In genomic region chr6:41071923-41072835, GRCh38 we compare ENCODE assay signal across 8 cellular contexts. TPM values are rescaled to one million over a fixed set of nuclear protein-coding genes. Genes with fewer than 3 reads are reported as not detected.
DNase-seq lines count a peak whose midpoint lies in the region; ATAC-seq, FAIRE-seq and TF ChIP-seq lines count a peak whose summit lies in the region.

TSS of gene OARD1 (minus strand) at chr6:41072356. CDS start at chr6:41071634, 722 bp downstream.

- TF ChIP-seq CTCF in Loucy (conservative IDR thresholded peaks at IDR 0.05; ENCODE audit: low read length): no peak
- TF ChIP-seq CTCF in fibroblast of pulmonary artery (IDR thresholded peaks at IDR 0.05; ENCODE audit: low read length, missing control alignments): no peak

- H3F3A ChIP-seq in Loucy (ENCODE audit: low read depth): peaks cover 13% of the 10 kb centered on the region

- H3K4me2 ChIP-seq in Loucy (ENCODE audit: low read depth, low read length, poor library complexity, severe bottlenecking): peak within 1 kb of the TSS; percentile 100

- H3K4me1 ChIP-seq in Loucy (ENCODE audit: insufficient read depth, low read length, poor library complexity, severe bottlenecking): peaks cover 69% of the 10 kb centered on the region

- H3K4me3 ChIP-seq in Loucy (ENCODE audit: low read length, poor library complexity, severe bottlenecking) (peak within 1 kb of the TSS; percentile 94), fibroblast of pulmonary artery (replicated peaks; ENCODE audit: low read depth, low read length) (peak within 1 kb of the TSS; percentile 82)

- H3K79me2 ChIP-seq in Loucy (ENCODE audit: insufficient read depth, low read length): peaks cover 62% of the 10 kb centered on the region

- peak; percentile 100 for DNase-seq in EL
- DNase-seq in H54 (ENCODE audit: insufficient read length, low spot score): peak; percentile 79
- peak; percentile 99 for DNase-seq in activated T-helper 9 cell treated with anti-CD3 and anti-CD28 coated beads, Interleukin-2, amount 50 U/mL, for 16 hours (ENCODE audit: low read depth)
- peak; percentile 100 for DNase-seq in fibroblast of pulmonary artery (ENCODE audit: low read depth)
- peak; percentile 100 for DNase-seq in natural killer cell treated with Interleukin-12 subunit alpha and Interleukin-12 subunit beta and Interleukin-15 and Interleukin-18, amount 100 ng/mL, for 72 hours (ENCODE audit: low spot score)

- peaks cover 37% of the 10 kb centered on the region for H4K20me1 ChIP-seq in Loucy (ENCODE audit: insufficient read depth, low read length, poor library complexity, severe bottlenecking)

- peak within 1 kb of the TSS; percentile 54 for H2AFZ ChIP-seq in Loucy (ENCODE audit: low read length)

- peaks cover 5% of the 10 kb centered on the region for H3K27me3 ChIP-seq in Loucy (ENCODE audit: insufficient read depth, low read length, poor library complexity, severe bottlenecking)

- no peaks in the 10 kb centered on the region for H3K36me3 ChIP-seq in Loucy (ENCODE audit: insufficient read depth, low read length)

- TF ChIP-seq POLR2A in H54 (IDR thresholded peaks at IDR 0.05; ENCODE audit: low read depth, low read length) (peak; percentile 23; the same call in 1 of the 2 replicates), Raji (IDR thresholded peaks at IDR 0.05; ENCODE audit: insufficient read depth, low read depth, low read length) (peak; percentile 82)

- no peaks in the 10 kb centered on the region for H3K27me3 Mint-ChIP-seq in natural killer cell treated with Interleukin-12 subunit alpha and Interleukin-12 subunit beta and Interleukin-15 and Interleukin-18, amount 100 ng/mL, for 72 hours
- no peaks in the 10 kb centered on the region for H3K27me3 Mint-ChIP-seq in stimulated activated naive CD8-positive, alpha-beta T cell treated with anti-CD3 and anti-CD28 coated beads, Interleukin-15, Interleukin-2, amounts not matched to agents 100 ng/mL and 50 ng/mL, for 24 hours

- H3K36me3 Mint-ChIP-seq in natural killer cell treated with Interleukin-12 subunit alpha and Interleukin-12 subunit beta and Interleukin-15 and Interleukin-18, amount 100 ng/mL, for 72 hours: peaks cover 23% of the 10 kb centered on the region
- H3K36me3 Mint-ChIP-seq in stimulated activated naive CD8-positive, alpha-beta T cell treated with anti-CD3 and anti-CD28 coated beads, Interleukin-15, Interleukin-2, amounts not matched to agents 100 ng/mL and 50 ng/mL, for 24 hours (ENCODE audit: low read depth): peaks cover 48% of the 10 kb centered on the region

- FAIRE-seq in H54 (lab: Jason Lieb, UNC): peak; percentile 98

- ATAC-seq in natural killer cell treated with Interleukin-12 subunit alpha and Interleukin-12 subunit beta and Interleukin-15 and Interleukin-18, amount 100 ng/mL, for 72 hours: peak; percentile 84 to 86

- peak within 1 kb of the TSS; percentile 96 for H3K9ac ChIP-seq in Loucy (ENCODE audit: low read depth, low read length, poor library complexity, severe bottlenecking)

- no peaks in the 10 kb centered on the region for H3K9me3 ChIP-seq in Loucy (ENCODE audit: insufficient read depth, low read depth, low read length)

- peak within 1 kb of the TSS; percentile 98 for H3K27ac Mint-ChIP-seq in natural killer cell treated with Interleukin-12 subunit alpha and Interleukin-12 subunit beta and Interleukin-15 and Interleukin-18, amount 100 ng/mL, for 72 hours
- peak within 1 kb of the TSS; percentile 95 for H3K27ac Mint-ChIP-seq in stimulated activated naive CD8-positive, alpha-beta T cell treated with anti-CD3 and anti-CD28 coated beads, Interleukin-15, Interleukin-2, amounts not matched to agents 100 ng/mL and 50 ng/mL, for 24 hours

- H3K9me2 ChIP-seq in Loucy (replicated peaks; ENCODE audit: low read depth, low read length): no peaks in the 10 kb centered on the region

- no peaks in the 10 kb centered on the region for H3K9me3 Mint-ChIP-seq in natural killer cell treated with Interleukin-12 subunit alpha and Interleukin-12 subunit beta and Interleukin-15 and Interleukin-18, amount 100 ng/mL, for 72 hours
- H3K9me3 Mint-ChIP-seq in stimulated activated naive CD8-positive, alpha-beta T cell treated with anti-CD3 and anti-CD28 coated beads, Interleukin-15, Interleukin-2, amounts not matched to agents 100 ng/mL and 50 ng/mL, for 24 hours: no peaks in the 10 kb centered on the region

- H3K4me1 Mint-ChIP-seq in natural killer cell treated with Interleukin-12 subunit alpha and Interleukin-12 subunit beta and Interleukin-15 and Interleukin-18, amount 100 ng/mL, for 72 hours (ENCODE audit: low read depth in 2 of 2): peaks cover 23 to 51% of the 10 kb centered on the region in 2 donors
- H3K4me1 Mint-ChIP-seq in stimulated activated naive CD8-positive, alpha-beta T cell treated with anti-CD3 and anti-CD28 coated beads, Interleukin-15, Interleukin-2, amounts not matched to agents 100 ng/mL and 50 ng/mL, for 24 hours (ENCODE audit: low read depth): peaks cover 60% of the 10 kb centered on the region

- peak within 1 kb of the TSS; percentile 90 for H3K4me3 Mint-ChIP-seq in natural killer cell treated with Interleukin-12 subunit alpha and Interleukin-12 subunit beta and Interleukin-15 and Interleukin-18, amount 100 ng/mL, for 72 hours
- peak within 1 kb of the TSS; percentile 93 for H3K4me3 Mint-ChIP-seq in stimulated activated naive CD8-positive, alpha-beta T cell treated with anti-CD3 and anti-CD28 coated beads, Interleukin-15, Interleukin-2, amounts not matched to agents 100 ng/mL and 50 ng/mL, for 24 hours

RNA-seq across cellular contexts. Expression of gene OARD1, which starts in this region (rescaled TPM):
- 10 to 100 TPM; 28.5 to 31.1 TPM for total RNA-seq in natural killer cell treated with Interleukin-12 subunit alpha and Interleukin-12 subunit beta and Interleukin-15 and Interleukin-18, amount 100 ng/mL, for 72 hours

Comparison
In these comparisons a context has a peak if more than half of its experiments do, and no peak if none do; other contexts are left out.
1. Peak in every context shown above with its lines: DNase-seq, ATAC-seq and H3K4me3 ChIP-seq.